Comparison of ENCODE assay signal across 2 cellular contexts in the genomic region with DNA sequence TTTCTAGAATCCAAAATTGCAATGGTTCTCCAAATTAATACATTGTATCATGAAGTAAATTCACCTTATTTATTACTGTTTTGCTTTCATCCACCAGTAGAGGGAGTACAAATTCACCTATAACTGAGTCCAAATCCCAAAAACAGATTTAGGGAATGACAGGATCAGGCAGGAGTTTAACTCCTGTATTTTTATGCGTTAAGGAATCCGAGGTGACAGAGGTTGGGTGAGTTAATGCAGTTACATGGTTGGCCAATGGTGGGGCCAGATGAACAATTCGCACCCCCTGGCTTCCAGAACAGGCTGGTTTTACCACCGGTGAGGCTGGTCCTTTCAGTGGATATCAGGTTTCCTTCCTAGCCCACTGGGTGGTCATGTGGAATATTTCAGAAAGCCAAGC.
TF ChIP-seq lines count a peak whose summit lies in the region.

No MANE protein-coding gene starts in this region.

TF ChIP-seq in HCT116, 20 proteins besides CTCF, POLR2A, EP300 and RAD21 (continued from another document):
- TF ChIP-seq, protein P1, sequence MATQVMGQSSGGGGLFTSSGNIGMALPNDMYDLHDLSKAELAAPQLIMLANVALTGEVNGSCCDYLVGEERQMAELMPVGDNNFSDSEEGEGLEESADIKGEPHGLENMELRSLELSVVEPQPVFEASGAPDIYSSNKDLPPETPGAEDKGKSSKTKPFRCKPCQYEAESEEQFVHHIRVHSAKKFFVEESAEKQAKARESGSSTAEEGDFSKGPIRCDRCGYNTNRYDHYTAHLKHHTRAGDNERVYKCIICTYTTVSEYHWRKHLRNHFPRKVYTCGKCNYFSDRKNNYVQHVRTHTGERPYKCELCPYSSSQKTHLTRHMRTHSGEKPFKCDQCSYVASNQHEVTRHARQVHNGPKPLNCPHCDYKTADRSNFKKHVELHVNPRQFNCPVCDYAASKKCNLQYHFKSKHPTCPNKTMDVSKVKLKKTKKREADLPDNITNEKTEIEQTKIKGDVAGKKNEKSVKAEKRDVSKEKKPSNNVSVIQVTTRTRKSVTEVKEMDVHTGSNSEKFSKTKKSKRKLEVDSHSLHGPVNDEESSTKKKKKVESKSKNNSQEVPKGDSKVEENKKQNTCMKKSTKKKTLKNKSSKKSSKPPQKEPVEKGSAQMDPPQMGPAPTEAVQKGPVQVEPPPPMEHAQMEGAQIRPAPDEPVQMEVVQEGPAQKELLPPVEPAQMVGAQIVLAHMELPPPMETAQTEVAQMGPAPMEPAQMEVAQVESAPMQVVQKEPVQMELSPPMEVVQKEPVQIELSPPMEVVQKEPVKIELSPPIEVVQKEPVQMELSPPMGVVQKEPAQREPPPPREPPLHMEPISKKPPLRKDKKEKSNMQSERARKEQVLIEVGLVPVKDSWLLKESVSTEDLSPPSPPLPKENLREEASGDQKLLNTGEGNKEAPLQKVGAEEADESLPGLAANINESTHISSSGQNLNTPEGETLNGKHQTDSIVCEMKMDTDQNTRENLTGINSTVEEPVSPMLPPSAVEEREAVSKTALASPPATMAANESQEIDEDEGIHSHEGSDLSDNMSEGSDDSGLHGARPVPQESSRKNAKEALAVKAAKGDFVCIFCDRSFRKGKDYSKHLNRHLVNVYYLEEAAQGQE (IDR thresholded peaks at IDR 0.05; ENCODE audit: low read depth) = no peak
- no peak for TF ChIP-seq ELF1 (IDR thresholded peaks at IDR 0.05; ENCODE audit: borderline replicate concordance, low read depth)
- TF ChIP-seq, protein P2, sequence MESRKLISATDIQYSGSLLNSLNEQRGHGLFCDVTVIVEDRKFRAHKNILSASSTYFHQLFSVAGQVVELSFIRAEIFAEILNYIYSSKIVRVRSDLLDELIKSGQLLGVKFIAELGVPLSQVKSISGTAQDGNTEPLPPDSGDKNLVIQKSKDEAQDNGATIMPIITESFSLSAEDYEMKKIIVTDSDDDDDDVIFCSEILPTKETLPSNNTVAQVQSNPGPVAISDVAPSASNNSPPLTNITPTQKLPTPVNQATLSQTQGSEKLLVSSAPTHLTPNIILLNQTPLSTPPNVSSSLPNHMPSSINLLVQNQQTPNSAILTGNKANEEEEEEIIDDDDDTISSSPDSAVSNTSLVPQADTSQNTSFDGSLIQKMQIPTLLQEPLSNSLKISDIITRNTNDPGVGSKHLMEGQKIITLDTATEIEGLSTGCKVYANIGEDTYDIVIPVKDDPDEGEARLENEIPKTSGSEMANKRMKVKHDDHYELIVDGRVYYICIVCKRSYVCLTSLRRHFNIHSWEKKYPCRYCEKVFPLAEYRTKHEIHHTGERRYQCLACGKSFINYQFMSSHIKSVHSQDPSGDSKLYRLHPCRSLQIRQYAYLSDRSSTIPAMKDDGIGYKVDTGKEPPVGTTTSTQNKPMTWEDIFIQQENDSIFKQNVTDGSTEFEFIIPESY (IDR thresholded peaks at IDR 0.05; ENCODE audit: extremely low read depth, insufficient replicate concordance, low read length) = no peak
- TF ChIP-seq, protein P3, sequence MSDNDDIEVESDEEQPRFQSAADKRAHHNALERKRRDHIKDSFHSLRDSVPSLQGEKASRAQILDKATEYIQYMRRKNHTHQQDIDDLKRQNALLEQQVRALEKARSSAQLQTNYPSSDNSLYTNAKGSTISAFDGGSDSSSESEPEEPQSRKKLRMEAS (IDR thresholded peaks at IDR 0.05) = no peak
- TF ChIP-seq, protein P4, sequence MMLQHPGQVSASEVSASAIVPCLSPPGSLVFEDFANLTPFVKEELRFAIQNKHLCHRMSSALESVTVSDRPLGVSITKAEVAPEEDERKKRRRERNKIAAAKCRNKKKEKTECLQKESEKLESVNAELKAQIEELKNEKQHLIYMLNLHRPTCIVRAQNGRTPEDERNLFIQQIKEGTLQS (IDR thresholded peaks at IDR 0.05) = no peak
- no peak for TF ChIP-seq CBX3 (IDR thresholded peaks at IDR 0.05; ENCODE audit: low read depth)
- no peak for TF ChIP-seq FOSL1 (IDR thresholded peaks at IDR 0.05; ENCODE audit: low read depth)

TF ChIP-seq in WTC11, 78 proteins besides CTCF, POLR2A, EP300 and RAD21 (continued from another document):
- TF ChIP-seq, protein P5, sequence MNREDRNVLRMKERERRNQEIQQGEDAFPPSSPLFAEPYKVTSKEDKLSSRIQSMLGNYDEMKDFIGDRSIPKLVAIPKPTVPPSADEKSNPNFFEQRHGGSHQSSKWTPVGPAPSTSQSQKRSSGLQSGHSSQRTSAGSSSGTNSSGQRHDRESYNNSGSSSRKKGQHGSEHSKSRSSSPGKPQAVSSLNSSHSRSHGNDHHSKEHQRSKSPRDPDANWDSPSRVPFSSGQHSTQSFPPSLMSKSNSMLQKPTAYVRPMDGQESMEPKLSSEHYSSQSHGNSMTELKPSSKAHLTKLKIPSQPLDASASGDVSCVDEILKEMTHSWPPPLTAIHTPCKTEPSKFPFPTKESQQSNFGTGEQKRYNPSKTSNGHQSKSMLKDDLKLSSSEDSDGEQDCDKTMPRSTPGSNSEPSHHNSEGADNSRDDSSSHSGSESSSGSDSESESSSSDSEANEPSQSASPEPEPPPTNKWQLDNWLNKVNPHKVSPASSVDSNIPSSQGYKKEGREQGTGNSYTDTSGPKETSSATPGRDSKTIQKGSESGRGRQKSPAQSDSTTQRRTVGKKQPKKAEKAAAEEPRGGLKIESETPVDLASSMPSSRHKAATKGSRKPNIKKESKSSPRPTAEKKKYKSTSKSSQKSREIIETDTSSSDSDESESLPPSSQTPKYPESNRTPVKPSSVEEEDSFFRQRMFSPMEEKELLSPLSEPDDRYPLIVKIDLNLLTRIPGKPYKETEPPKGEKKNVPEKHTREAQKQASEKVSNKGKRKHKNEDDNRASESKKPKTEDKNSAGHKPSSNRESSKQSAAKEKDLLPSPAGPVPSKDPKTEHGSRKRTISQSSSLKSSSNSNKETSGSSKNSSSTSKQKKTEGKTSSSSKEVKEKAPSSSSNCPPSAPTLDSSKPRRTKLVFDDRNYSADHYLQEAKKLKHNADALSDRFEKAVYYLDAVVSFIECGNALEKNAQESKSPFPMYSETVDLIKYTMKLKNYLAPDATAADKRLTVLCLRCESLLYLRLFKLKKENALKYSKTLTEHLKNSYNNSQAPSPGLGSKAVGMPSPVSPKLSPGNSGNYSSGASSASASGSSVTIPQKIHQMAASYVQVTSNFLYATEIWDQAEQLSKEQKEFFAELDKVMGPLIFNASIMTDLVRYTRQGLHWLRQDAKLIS (CRISPR knock-in tag; IDR thresholded peaks at IDR 0.05; ENCODE audit: borderline replicate concordance) = no peak
- TF ChIP-seq CREM (CRISPR knock-in tag; IDR thresholded peaks at IDR 0.05) = no peak
- TF ChIP-seq PRRX2 (CRISPR knock-in tag; IDR thresholded peaks at IDR 0.05) = no peak
- TF ChIP-seq, protein P6, sequence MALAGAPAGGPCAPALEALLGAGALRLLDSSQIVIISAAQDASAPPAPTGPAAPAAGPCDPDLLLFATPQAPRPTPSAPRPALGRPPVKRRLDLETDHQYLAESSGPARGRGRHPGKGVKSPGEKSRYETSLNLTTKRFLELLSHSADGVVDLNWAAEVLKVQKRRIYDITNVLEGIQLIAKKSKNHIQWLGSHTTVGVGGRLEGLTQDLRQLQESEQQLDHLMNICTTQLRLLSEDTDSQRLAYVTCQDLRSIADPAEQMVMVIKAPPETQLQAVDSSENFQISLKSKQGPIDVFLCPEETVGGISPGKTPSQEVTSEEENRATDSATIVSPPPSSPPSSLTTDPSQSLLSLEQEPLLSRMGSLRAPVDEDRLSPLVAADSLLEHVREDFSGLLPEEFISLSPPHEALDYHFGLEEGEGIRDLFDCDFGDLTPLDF (CRISPR knock-in tag; IDR thresholded peaks at IDR 0.05) = no peak
- TF ChIP-seq, protein P7, sequence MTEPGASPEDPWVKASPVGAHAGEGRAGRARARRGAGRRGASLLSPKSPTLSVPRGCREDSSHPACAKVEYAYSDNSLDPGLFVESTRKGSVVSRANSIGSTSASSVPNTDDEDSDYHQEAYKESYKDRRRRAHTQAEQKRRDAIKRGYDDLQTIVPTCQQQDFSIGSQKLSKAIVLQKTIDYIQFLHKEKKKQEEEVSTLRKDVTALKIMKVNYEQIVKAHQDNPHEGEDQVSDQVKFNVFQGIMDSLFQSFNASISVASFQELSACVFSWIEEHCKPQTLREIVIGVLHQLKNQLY (CRISPR knock-in tag; IDR thresholded peaks at IDR 0.05) = no peak
- TF ChIP-seq NFYB (CRISPR knock-in tag; conservative IDR thresholded peaks at IDR 0.05; ENCODE audit: low read depth) = no peak
- TF ChIP-seq SMAD3 (CRISPR knock-in tag; IDR thresholded peaks at IDR 0.05; ENCODE audit: borderline replicate concordance) = no peak
- TF ChIP-seq, protein P8, sequence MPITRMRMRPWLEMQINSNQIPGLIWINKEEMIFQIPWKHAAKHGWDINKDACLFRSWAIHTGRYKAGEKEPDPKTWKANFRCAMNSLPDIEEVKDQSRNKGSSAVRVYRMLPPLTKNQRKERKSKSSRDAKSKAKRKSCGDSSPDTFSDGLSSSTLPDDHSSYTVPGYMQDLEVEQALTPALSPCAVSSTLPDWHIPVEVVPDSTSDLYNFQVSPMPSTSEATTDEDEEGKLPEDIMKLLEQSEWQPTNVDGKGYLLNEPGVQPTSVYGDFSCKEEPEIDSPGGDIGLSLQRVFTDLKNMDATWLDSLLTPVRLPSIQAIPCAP (CRISPR knock-in tag; IDR thresholded peaks at IDR 0.05) = no peak
- TF ChIP-seq OVOL2 (CRISPR knock-in tag; IDR thresholded peaks at IDR 0.05; ENCODE audit: borderline replicate concordance) = no peak
- TF ChIP-seq, protein P9, sequence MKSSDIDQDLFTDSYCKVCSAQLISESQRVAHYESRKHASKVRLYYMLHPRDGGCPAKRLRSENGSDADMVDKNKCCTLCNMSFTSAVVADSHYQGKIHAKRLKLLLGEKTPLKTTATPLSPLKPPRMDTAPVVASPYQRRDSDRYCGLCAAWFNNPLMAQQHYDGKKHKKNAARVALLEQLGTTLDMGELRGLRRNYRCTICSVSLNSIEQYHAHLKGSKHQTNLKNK (CRISPR knock-in tag; IDR thresholded peaks at IDR 0.05) = no peak
- TF ChIP-seq SOX15 (CRISPR knock-in tag; IDR thresholded peaks at IDR 0.05) = no peak
- TF ChIP-seq, protein P10, sequence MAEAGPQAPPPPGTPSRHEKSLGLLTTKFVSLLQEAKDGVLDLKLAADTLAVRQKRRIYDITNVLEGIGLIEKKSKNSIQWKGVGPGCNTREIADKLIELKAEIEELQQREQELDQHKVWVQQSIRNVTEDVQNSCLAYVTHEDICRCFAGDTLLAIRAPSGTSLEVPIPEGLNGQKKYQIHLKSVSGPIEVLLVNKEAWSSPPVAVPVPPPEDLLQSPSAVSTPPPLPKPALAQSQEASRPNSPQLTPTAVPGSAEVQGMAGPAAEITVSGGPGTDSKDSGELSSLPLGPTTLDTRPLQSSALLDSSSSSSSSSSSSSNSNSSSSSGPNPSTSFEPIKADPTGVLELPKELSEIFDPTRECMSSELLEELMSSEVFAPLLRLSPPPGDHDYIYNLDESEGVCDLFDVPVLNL (CRISPR knock-in tag; IDR thresholded peaks at IDR 0.05; ENCODE audit: borderline replicate concordance, low read depth) = no peak
- TF ChIP-seq, protein P11, sequence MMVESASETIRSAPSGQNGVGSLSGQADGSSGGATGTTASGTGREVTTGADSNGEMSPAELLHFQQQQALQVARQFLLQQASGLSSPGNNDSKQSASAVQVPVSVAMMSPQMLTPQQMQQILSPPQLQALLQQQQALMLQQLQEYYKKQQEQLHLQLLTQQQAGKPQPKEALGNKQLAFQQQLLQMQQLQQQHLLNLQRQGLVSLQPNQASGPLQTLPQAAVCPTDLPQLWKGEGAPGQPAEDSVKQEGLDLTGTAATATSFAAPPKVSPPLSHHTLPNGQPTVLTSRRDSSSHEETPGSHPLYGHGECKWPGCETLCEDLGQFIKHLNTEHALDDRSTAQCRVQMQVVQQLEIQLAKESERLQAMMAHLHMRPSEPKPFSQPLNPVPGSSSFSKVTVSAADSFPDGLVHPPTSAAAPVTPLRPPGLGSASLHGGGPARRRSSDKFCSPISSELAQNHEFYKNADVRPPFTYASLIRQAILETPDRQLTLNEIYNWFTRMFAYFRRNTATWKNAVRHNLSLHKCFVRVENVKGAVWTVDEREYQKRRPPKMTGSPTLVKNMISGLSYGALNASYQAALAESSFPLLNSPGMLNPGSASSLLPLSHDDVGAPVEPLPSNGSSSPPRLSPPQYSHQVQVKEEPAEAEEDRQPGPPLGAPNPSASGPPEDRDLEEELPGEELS (CRISPR knock-in tag; IDR thresholded peaks at IDR 0.05) = no peak
